ENCODE assay signal across 1 cellular context in genomic region chr1:228544021-228544850, GRCh38.
TF ChIP-seq lines count a peak whose summit lies in the region.

No MANE protein-coding gene starts in this region.

TF ChIP-seq in HepG2, 621 proteins besides CTCF, POLR2A, EP300 and RAD21 (continued from another document):
- no peak for TF ChIP-seq PLSCR1 (CRISPR knock-in tag; IDR thresholded peaks at IDR 0.05; ENCODE audit: borderline replicate concordance)
- no peak for TF ChIP-seq ZNF18 (CRISPR knock-in tag; IDR thresholded peaks at IDR 0.05; ENCODE audit: insufficient replicate concordance)
- TF ChIP-seq AGO1 (IDR thresholded peaks at IDR 0.05; ENCODE audit: low read depth, low read length, poor library complexity, severe bottlenecking), result no peak
- TF ChIP-seq ZNF773 (CRISPR knock-in tag; IDR thresholded peaks at IDR 0.05; ENCODE audit: borderline replicate concordance), result no peak
- TF ChIP-seq ZNF75D (CRISPR knock-in tag; IDR thresholded peaks at IDR 0.05; ENCODE audit: borderline replicate concordance), result no peak
- TF ChIP-seq ZNF530 (CRISPR knock-in tag; IDR thresholded peaks at IDR 0.05; ENCODE audit: low read depth), result no peak
- TF ChIP-seq NFE2L2 (IDR thresholded peaks at IDR 0.05; ENCODE audit: low read length), result no peak
- TF ChIP-seq SALL1 (CRISPR knock-in tag; IDR thresholded peaks at IDR 0.05), result no peak
TF ChIP-seq in HepG2: peak in this region for 0.
